Comparison of ENCODE assay signal across 1 cellular context in the genomic region with DNA sequence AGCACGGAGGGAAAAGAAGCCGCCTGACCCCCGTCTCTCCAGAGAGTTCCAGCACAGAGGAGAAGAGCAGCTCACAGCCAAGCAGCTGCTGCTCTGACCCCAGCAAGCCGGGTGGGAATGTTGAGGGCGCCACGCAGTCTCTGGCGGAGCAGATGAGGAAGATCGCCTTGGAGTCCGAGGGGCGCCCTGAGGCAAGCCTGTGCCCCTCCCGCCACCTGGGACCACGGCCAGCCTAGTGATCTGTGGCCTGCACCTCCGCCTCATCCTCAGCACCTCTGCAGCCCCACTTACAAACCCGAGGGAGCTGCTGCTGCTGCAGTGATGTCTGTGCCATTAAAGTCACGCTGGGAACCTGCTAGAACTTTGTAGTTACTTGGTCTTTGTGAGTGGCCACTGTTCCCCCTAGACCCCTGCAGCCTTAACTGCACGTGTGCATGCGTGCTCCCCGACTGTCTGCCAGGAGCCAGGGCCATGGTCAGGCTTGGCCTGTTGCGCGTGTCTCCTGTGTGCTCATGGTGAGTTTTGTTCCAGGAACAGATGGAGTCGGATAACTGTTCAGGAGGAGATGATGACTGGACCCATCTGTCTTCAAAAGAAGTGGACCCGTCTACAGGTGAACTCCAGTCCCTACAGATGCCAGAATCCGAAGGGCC.
TF ChIP-seq lines count a peak whose summit lies in the region.

No MANE protein-coding gene starts in this region.

TF ChIP-seq in K562, 482 proteins besides CTCF, POLR2A, EP300 and RAD21:
- peak; percentile 42; the same call in 1 of the 2 replicates for TF ChIP-seq POLR2AphosphoS2 (IDR thresholded peaks at IDR 0.05; ENCODE audit: low read length)
- no peak for TF ChIP-seq PURB (CRISPR knock-in tag; IDR thresholded peaks at IDR 0.05; ENCODE audit: low read depth)
- peak; percentile 70 for TF ChIP-seq POLR2G (IDR thresholded peaks at IDR 0.05; ENCODE audit: low read depth, low read length)
- TF ChIP-seq BCLAF1 (IDR thresholded peaks at IDR 0.05; ENCODE audit: borderline replicate concordance in 1 of 2, control insufficient read depth in 1 of 2, low read depth in 2 of 2, low read length in 1 of 2): no peak
- TF ChIP-seq TCF3 (CRISPR knock-in tag; IDR thresholded peaks at IDR 0.05): no peak
- TF ChIP-seq, protein P1, sequence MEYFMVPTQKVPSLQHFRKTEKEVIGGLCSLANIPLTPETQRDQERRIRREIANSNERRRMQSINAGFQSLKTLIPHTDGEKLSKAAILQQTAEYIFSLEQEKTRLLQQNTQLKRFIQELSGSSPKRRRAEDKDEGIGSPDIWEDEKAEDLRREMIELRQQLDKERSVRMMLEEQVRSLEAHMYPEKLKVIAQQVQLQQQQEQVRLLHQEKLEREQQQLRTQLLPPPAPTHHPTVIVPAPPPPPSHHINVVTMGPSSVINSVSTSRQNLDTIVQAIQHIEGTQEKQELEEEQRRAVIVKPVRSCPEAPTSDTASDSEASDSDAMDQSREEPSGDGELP (CRISPR knock-in tag; IDR thresholded peaks at IDR 0.05; ENCODE audit: borderline replicate concordance): no peak
- no peak for TF ChIP-seq SMAD1 (IDR thresholded peaks at IDR 0.05; ENCODE audit: low read depth, low read length, partially characterized antibody)
- no peak for TF ChIP-seq ZNF12 (CRISPR knock-in tag; IDR thresholded peaks at IDR 0.05)
- TF ChIP-seq RBM22 (IDR thresholded peaks at IDR 0.05; ENCODE audit: low read depth, low read length, poor library complexity, severe bottlenecking): peak; percentile 60
- TF ChIP-seq TAF7 (tag; IDR thresholded peaks at IDR 0.05): no peak
- no peak for TF ChIP-seq ZSCAN29 (IDR thresholded peaks at IDR 0.05)
